27 cellular contexts compared by ENCODE assay signal in the genomic region with DNA sequence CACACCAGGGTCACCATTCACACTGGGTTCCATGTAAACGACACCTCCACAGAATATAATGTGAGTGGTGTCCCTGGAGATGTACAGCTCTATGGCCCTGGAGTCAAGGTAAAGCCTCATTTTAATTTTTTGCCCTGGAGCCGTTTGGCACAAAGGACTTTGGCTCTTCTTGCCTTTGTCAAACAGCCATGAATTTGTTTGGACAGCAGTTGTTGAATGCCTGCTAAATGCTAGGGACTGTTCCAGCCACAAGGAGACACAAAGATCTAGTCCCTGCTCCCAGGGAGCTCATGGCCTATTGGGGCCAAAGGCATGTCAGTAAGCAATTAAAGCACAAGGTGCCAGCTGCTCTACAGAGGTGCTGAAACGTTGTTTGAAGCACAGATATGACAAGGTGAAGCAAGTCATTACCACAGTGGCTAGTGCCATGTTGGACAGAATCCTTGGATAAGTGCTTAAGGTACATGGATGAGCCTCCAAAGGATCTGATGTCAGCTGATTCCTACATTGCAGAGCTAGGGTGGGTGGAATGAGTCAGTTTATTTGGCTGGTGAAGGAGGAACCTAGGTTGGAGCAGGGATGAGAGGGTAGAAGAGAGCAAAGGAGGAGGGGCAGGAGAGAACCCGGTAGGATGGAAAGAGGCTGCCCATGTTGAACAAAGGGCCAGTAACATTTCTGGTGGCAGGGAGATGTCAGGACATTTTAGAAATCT.
DNase-seq lines count a peak whose midpoint lies in the region; ATAC-seq lines count a peak whose summit lies in the region.
"Had no signal": no experiment of that assay in that cellular context is flagged by ENCODE, and none has a peak within 500 bp of the region (broad histone marks: within the 10 kb centered on the region; RNA-seq: fewer than 3 reads in every experiment).

No MANE protein-coding gene starts in this region.

- H3K4me3 Mint-ChIP-seq in activated CD8-positive, alpha-beta memory T cell treated with anti-CD3 and anti-CD28 coated beads, Interleukin-2, amount 10 ng/mL, durations not matched to agents 7 days and 5 days, result no peak overlapping the region
- H3K4me3 Mint-ChIP-seq: activated CD4-positive, alpha-beta T cell treated with anti-CD3 and anti-CD28 coated beads for 36 hours; activated CD8-positive, alpha-beta T cell treated with anti-CD3 and anti-CD28 coated beads, Interleukin-2, amount 10 ng/mL, durations not matched to agents 7 days and 5 days; activated naive CD4-positive, alpha-beta T cell treated with anti-CD3 and anti-CD28 coated beads, Interleukin-2, amount 50 U/mL, for 24 hours; B cell; CD4-positive, alpha-beta memory T cell; naive thymus-derived CD8-positive, alpha-beta T cell; stimulated activated memory B cell treated with anti-CD40 and anti-IgM and Interleukin-4, amounts not matched to agents 10 μg/mL and 1 μg/mL and 100 μg/mL, for 72 hours had no signal

- peaks cover 16% of the 10 kb centered on the region for H3K27me3 Mint-ChIP-seq in activated CD8-positive, alpha-beta memory T cell treated with anti-CD3 and anti-CD28 coated beads, Interleukin-2, amount 10 ng/mL, durations not matched to agents 7 days and 5 days
- H3K27me3 Mint-ChIP-seq: activated CD4-positive, alpha-beta T cell treated with anti-CD3 and anti-CD28 coated beads for 36 hours; stimulated activated memory B cell treated with anti-CD40 and anti-IgM and Interleukin-4, amounts not matched to agents 10 μg/mL and 1 μg/mL and 100 μg/mL, for 72 hours had no signal

- H3K27ac Mint-ChIP-seq in activated CD8-positive, alpha-beta memory T cell treated with anti-CD3 and anti-CD28 coated beads, Interleukin-2, amount 10 ng/mL, durations not matched to agents 7 days and 5 days, result no peak overlapping the region
- H3K27ac Mint-ChIP-seq: activated CD4-positive, alpha-beta T cell treated with anti-CD3 and anti-CD28 coated beads for 36 hours; activated CD8-positive, alpha-beta T cell treated with anti-CD3 and anti-CD28 coated beads, Interleukin-2, amount 10 ng/mL, durations not matched to agents 7 days and 5 days; activated naive CD4-positive, alpha-beta T cell treated with anti-CD3 and anti-CD28 coated beads, Interleukin-2, amount 50 U/mL, for 24 hours; activated T-helper 2 cell treated with anti-CD3 and anti-CD28 coated beads, Interferon-gamma antibody, Interleukin-2, Interleukin-4, amounts not matched to agents 10 μg/mL and 5 μg/mL and 100 μg/mL, durations not matched to agents 14 hours and 24 hours and 36 hours; B cell; CD4-positive, alpha-beta memory T cell; naive thymus-derived CD8-positive, alpha-beta T cell; stimulated activated memory B cell treated with anti-CD40 and anti-IgM and Interleukin-4, amounts not matched to agents 10 μg/mL and 1 μg/mL and 100 μg/mL, for 72 hours had no signal

- DNase-seq in Right ventricle myocardium superior (no peak), cardiac septum (ENCODE audit: low spot score) (no peak), NCI-H69 (lab: John Stamatoyannopoulos, UW) (peak; percentile 69), left cardiac atrium (no peak), putamen (ENCODE audit: low spot score) (peak; percentile 19), DMS114 treated with DMSO at 0.1 percent for 48 hours (lab: John Stamatoyannopoulos, UW; ENCODE audit: unreplicated experiment) (no peak)
- DNase-seq in activated CD8-positive, alpha-beta memory T cell treated with anti-CD3 and anti-CD28 coated beads, Interleukin-2, amount 10 ng/mL, durations not matched to agents 7 days and 5 days, result no peak
- DNase-seq: ACHN; activated CD4-positive, alpha-beta T cell treated with anti-CD3 and anti-CD28 coated beads for 36 hours; activated CD8-positive, alpha-beta T cell treated with anti-CD3 and anti-CD28 coated beads, Interleukin-2, amount 10 ng/mL, durations not matched to agents 7 days and 5 days; activated T-cell treated with anti-CD3 and anti-CD28 coated beads for 4 hours; amniotic stem cell; brain microvascular endothelial cell; CD4-positive, alpha-beta memory T cell; cortex of kidney; effector memory CD4-positive, alpha-beta T cell; GM23248; naive thymus-derived CD8-positive, alpha-beta T cell; NCI-H1092 treated with DMSO at 0.1 percent for 48 hours; SW 1271; upper lobe of left lung had no signal

- CTCF ChIA-PET in activated CD8-positive, alpha-beta memory T cell treated with anti-CD3 and anti-CD28 coated beads, Interleukin-2, amount 10 ng/mL, durations not matched to agents 7 days and 5 days (lab: Charles Lee), result no interaction called here

- no peaks in the 10 kb centered on the region for H3K36me3 Mint-ChIP-seq in activated CD8-positive, alpha-beta memory T cell treated with anti-CD3 and anti-CD28 coated beads, Interleukin-2, amount 10 ng/mL, durations not matched to agents 7 days and 5 days
- H3K36me3 Mint-ChIP-seq: activated naive CD4-positive, alpha-beta T cell treated with anti-CD3 and anti-CD28 coated beads, Interleukin-2, amount 50 U/mL, for 24 hours; CD4-positive, alpha-beta memory T cell; naive thymus-derived CD8-positive, alpha-beta T cell; stimulated activated memory B cell treated with anti-CD40 and anti-IgM and Interleukin-4, amounts not matched to agents 10 μg/mL and 1 μg/mL and 100 μg/mL, for 72 hours had no signal

- no peaks in the 10 kb centered on the region for H3K4me1 Mint-ChIP-seq in activated CD8-positive, alpha-beta memory T cell treated with anti-CD3 and anti-CD28 coated beads, Interleukin-2, amount 10 ng/mL, durations not matched to agents 7 days and 5 days
- H3K4me1 Mint-ChIP-seq: activated CD4-positive, alpha-beta T cell treated with anti-CD3 and anti-CD28 coated beads for 36 hours; activated naive CD4-positive, alpha-beta T cell treated with anti-CD3 and anti-CD28 coated beads, Interleukin-2, amount 50 U/mL, for 24 hours; B cell; CD4-positive, alpha-beta memory T cell; naive thymus-derived CD8-positive, alpha-beta T cell; stimulated activated memory B cell treated with anti-CD40 and anti-IgM and Interleukin-4, amounts not matched to agents 10 μg/mL and 1 μg/mL and 100 μg/mL, for 72 hours had no signal

- intact Hi-C loops in Right ventricle myocardium superior (cut with DNase I) (no loop called here), cardiac septum (cut with DNase I) (no loop called here), left cardiac atrium (cut with DNase I) (no loop called here)

- ATAC-seq in Right ventricle myocardium superior (ENCODE audit: poor library complexity), result peak; percentile 94
- peak; percentile 55 to 64 for ATAC-seq in left cardiac atrium
- no peak for ATAC-seq in activated CD8-positive, alpha-beta memory T cell treated with anti-CD3 and anti-CD28 coated beads, Interleukin-2, amount 10 ng/mL, durations not matched to agents 7 days and 5 days
- ATAC-seq in HG03025 (IDR thresholded peaks at IDR 0.05; ENCODE audit: low FRiP score, unreplicated experiment), result no peak
- ATAC-seq: activated CD4-positive, alpha-beta T cell treated with anti-CD3 and anti-CD28 coated beads for 36 hours; activated CD8-positive, alpha-beta T cell treated with anti-CD3 and anti-CD28 coated beads, Interleukin-2, amount 10 ng/mL, durations not matched to agents 7 days and 5 days; naive thymus-derived CD8-positive, alpha-beta T cell; Panc1; stimulated activated memory B cell treated with anti-CD40 and anti-IgM and Interleukin-4, amounts not matched to agents 10 μg/mL and 1 μg/mL and 100 μg/mL, for 72 hours had no signal

- H3K9me3 Mint-ChIP-seq in activated CD8-positive, alpha-beta memory T cell treated with anti-CD3 and anti-CD28 coated beads, Interleukin-2, amount 10 ng/mL, durations not matched to agents 7 days and 5 days (ENCODE audit: low read depth), result no peaks in the 10 kb centered on the region
- H3K9me3 Mint-ChIP-seq: activated naive CD4-positive, alpha-beta T cell treated with anti-CD3 and anti-CD28 coated beads, Interleukin-2, amount 50 U/mL, for 24 hours; activated T-helper 2 cell treated with anti-CD3 and anti-CD28 coated beads, Interferon-gamma antibody, Interleukin-2, Interleukin-4, amounts not matched to agents 10 μg/mL and 5 μg/mL and 100 μg/mL, durations not matched to agents 14 hours and 24 hours and 36 hours; CD4-positive, alpha-beta memory T cell; naive thymus-derived CD8-positive, alpha-beta T cell; stimulated activated memory B cell treated with anti-CD40 and anti-IgM and Interleukin-4, amounts not matched to agents 10 μg/mL and 1 μg/mL and 100 μg/mL, for 72 hours had no signal

Comparison
In these comparisons a context has a peak if more than half of its experiments do, and no peak if none do; other contexts are left out.
1. ATAC-seq: peak in Right ventricle myocardium superior (single experiment) and left cardiac atrium (2 of 2); none in activated CD8-positive, alpha-beta memory T cell treated with anti-CD3 and anti-CD28 coated beads, Interleukin-2, amount 10 ng/mL, durations not matched to agents 7 days and 5 days (single experiment) and HG03025 (single experiment).
2. DNase-seq: peak in NCI-H69 (single experiment) and putamen (single experiment); none in Right ventricle myocardium superior (single experiment), cardiac septum (single experiment), left cardiac atrium (single experiment), activated CD8-positive, alpha-beta memory T cell treated with anti-CD3 and anti-CD28 coated beads, Interleukin-2, amount 10 ng/mL, durations not matched to agents 7 days and 5 days (single experiment) and DMS114 treated with DMSO at 0.1 percent for 48 hours (single experiment).